In genomic region chr3:194935061-194935460, GRCh38 we compare ENCODE assay signal across 24 cellular contexts.
DNase-seq lines count a peak whose midpoint lies in the region; ATAC-seq and TF ChIP-seq lines count a peak whose summit lies in the region.
"Had no signal": no experiment of that assay in that cellular context is flagged by ENCODE, and none has a peak within 500 bp of the region (broad histone marks: within the 10 kb centered on the region; RNA-seq: fewer than 3 reads in every experiment).

No MANE protein-coding gene starts in this region.

- peaks cover 6 to 15% of the 10 kb centered on the region in 2 experiments for H3K4me1 ChIP-seq in trophoblast cell (ENCODE audit: control insufficient read depth in 1 of 2, insufficient read depth in 2 of 2, low read length in 2 of 2)

- H3K4me3 Mint-ChIP-seq in CD14-positive monocyte = peak overlapping the region in 1 of 2 donors; percentile 31
- H3K4me3 Mint-ChIP-seq: activated CD4-positive, alpha-beta memory T cell treated with anti-CD3 and anti-CD28 coated beads, Interleukin-2, amount 10 ng/mL, durations not matched to agents 7 days and 5 days; activated naive CD8-positive, alpha-beta T cell treated with anti-CD3 and anti-CD28 coated beads for 36 hours; natural killer cell treated with Interleukin-12 subunit alpha and Interleukin-12 subunit beta and Interleukin-15 and Interleukin-18, amount 100 ng/mL, for 72 hours had no signal

- H3K79me2 ChIP-seq in trophoblast cell (ENCODE audit: control insufficient read depth, insufficient read depth, low read length, poor library complexity) = no peaks in the 10 kb centered on the region

- peaks cover 6% of the 10 kb centered on the region for H3K9me3 ChIP-seq in trophoblast cell (ENCODE audit: insufficient read depth, low read depth, low read length)
- H3K9me3 ChIP-seq: ascending aorta, spleen, transverse colon had no signal

- H2BK5ac ChIP-seq in trophoblast cell (ENCODE audit: low read depth, low read length, poor library complexity) = no peak overlapping the region

- H2AFZ ChIP-seq in trophoblast cell (ENCODE audit: insufficient read depth, low read length, poor library complexity) = no peak overlapping the region

- H3K27ac Mint-ChIP-seq in CD14-positive monocyte = peak overlapping the region in 6 of 7 donors; percentile 4 to 84 (median 68)
- H3K27ac Mint-ChIP-seq: activated CD4-positive, alpha-beta memory T cell treated with anti-CD3 and anti-CD28 coated beads, Interleukin-2, amount 10 ng/mL, durations not matched to agents 7 days and 5 days; activated naive CD8-positive, alpha-beta T cell treated with anti-CD3 and anti-CD28 coated beads for 36 hours; natural killer cell treated with Interleukin-12 subunit alpha and Interleukin-12 subunit beta and Interleukin-15 and Interleukin-18, amount 100 ng/mL, for 72 hours had no signal

- no peak overlapping the region for H2BK12ac ChIP-seq in trophoblast cell (ENCODE audit: low read length)

- H3K36me3 ChIP-seq in trophoblast cell (ENCODE audit: control insufficient read depth in 1 of 2, insufficient read depth in 2 of 2, low read length in 2 of 2) = no peaks in the 10 kb centered on the region
- H3K36me3 ChIP-seq: ascending aorta, spleen, transverse colon had no signal

- intact Hi-C loops in CD14-positive monocyte (cut with micrococcal nuclease) = loop anchor here in 1 of 2 donors (10.0 kb wide), 1 partner anchor 50 kb away; no protein-coding TSS in a partner anchor

- no peak overlapping the region for H4K8ac ChIP-seq in trophoblast cell (ENCODE audit: low read depth, low read length)

- no peak overlapping the region for H3K4me2 ChIP-seq in trophoblast cell (ENCODE audit: low read length)

- H4K12ac ChIP-seq in trophoblast cell (ENCODE audit: low read depth, low read length) = no peak overlapping the region

- H3K4ac ChIP-seq in trophoblast cell (ENCODE audit: low read depth, low read length) = no peak overlapping the region

- H3K36me3 Mint-ChIP-seq in CD14-positive monocyte = peaks cover 0 to 3% of the 10 kb centered on the region in 2 donors
- H3K36me3 Mint-ChIP-seq: activated naive CD8-positive, alpha-beta T cell treated with anti-CD3 and anti-CD28 coated beads for 36 hours; natural killer cell treated with Interleukin-12 subunit alpha and Interleukin-12 subunit beta and Interleukin-15 and Interleukin-18, amount 100 ng/mL, for 72 hours had no signal

- no peak overlapping the region for H3K23ac ChIP-seq in trophoblast cell (ENCODE audit: low read length)

- no peaks in the 10 kb centered on the region for H3K27me3 ChIP-seq in trophoblast cell (ENCODE audit: insufficient read depth, low read length)
- H3K27me3 ChIP-seq: ascending aorta, spleen, transverse colon had no signal

- H3K27ac ChIP-seq in trophoblast cell (ENCODE audit: low read depth, low read length) = no peak overlapping the region
- H3K27ac ChIP-seq: ascending aorta, transverse colon had no signal

- ATAC-seq in GM19035 (IDR thresholded peaks at IDR 0.05; ENCODE audit: unreplicated experiment) (no peak), GM18861 (IDR thresholded peaks at IDR 0.05; ENCODE audit: unreplicated experiment) (no peak)
- ATAC-seq: GM12878; natural killer cell treated with Interleukin-12 subunit alpha and Interleukin-12 subunit beta and Interleukin-15 and Interleukin-18, amount 100 ng/mL, for 72 hours; right cardiac atrium had no signal

- H2BK120ac ChIP-seq in trophoblast cell (ENCODE audit: insufficient read depth, low read length, poor library complexity) = no peak overlapping the region

- H3K18ac ChIP-seq in trophoblast cell (ENCODE audit: low read length) = no peak overlapping the region

- H2AK5ac ChIP-seq in trophoblast cell (ENCODE audit: low read length) = no peak overlapping the region

- H3K9ac ChIP-seq in trophoblast cell (ENCODE audit: low read length) = no peak overlapping the region

- H3K4me1 Mint-ChIP-seq in CD14-positive monocyte = peaks cover 49% of the 10 kb centered on the region
- H3K4me1 Mint-ChIP-seq: activated CD4-positive, alpha-beta memory T cell treated with anti-CD3 and anti-CD28 coated beads, Interleukin-2, amount 10 ng/mL, durations not matched to agents 7 days and 5 days; activated naive CD8-positive, alpha-beta T cell treated with anti-CD3 and anti-CD28 coated beads for 36 hours had no signal

- no peak overlapping the region for H4K91ac ChIP-seq in trophoblast cell (ENCODE audit: low read depth, low read length)

- H3K79me1 ChIP-seq in trophoblast cell (ENCODE audit: low read length) = peaks cover 6% of the 10 kb centered on the region

- no peak for TF ChIP-seq CTCF in CD14-positive monocyte (IDR thresholded peaks at IDR 0.05)
- TF ChIP-seq CTCF in LNCaP clone FGC (IDR thresholded peaks at IDR 0.05; ENCODE audit: control insufficient read depth, extremely low read depth, insufficient read depth) = no peak

- peaks cover 0 to 2% (median 0%) of the 10 kb centered on the region in 3 donors for H3K27me3 Mint-ChIP-seq in CD14-positive monocyte (ENCODE audit: low read depth in 3 of 3)
- H3K27me3 Mint-ChIP-seq: activated CD4-positive, alpha-beta memory T cell treated with anti-CD3 and anti-CD28 coated beads, Interleukin-2, amount 10 ng/mL, durations not matched to agents 7 days and 5 days; activated naive CD8-positive, alpha-beta T cell treated with anti-CD3 and anti-CD28 coated beads for 36 hours had no signal

- H3K14ac ChIP-seq in trophoblast cell (ENCODE audit: low read length) = no peak overlapping the region

- H3K9me3 Mint-ChIP-seq in CD14-positive monocyte = peaks cover 0 to 5% (median 2%) of the 10 kb centered on the region in 7 donors
- H3K9me3 Mint-ChIP-seq: activated CD4-positive, alpha-beta memory T cell treated with anti-CD3 and anti-CD28 coated beads, Interleukin-2, amount 10 ng/mL, durations not matched to agents 7 days and 5 days; activated naive CD8-positive, alpha-beta T cell treated with anti-CD3 and anti-CD28 coated beads for 36 hours; natural killer cell treated with Interleukin-12 subunit alpha and Interleukin-12 subunit beta and Interleukin-15 and Interleukin-18, amount 100 ng/mL, for 72 hours had no signal

- peak; percentile 67 for DNase-seq in CD14-positive monocyte (ENCODE audit: low spot score)
- peak; percentile 70 for DNase-seq in LNCaP clone FGC (ENCODE audit: low read depth)
- DNase-seq in ecto neural progenitor cell (ENCODE audit: low spot score) = peak; percentile 36
- DNase-seq in trophoblast cell = peak; percentile 63 to 69
- DNase-seq in EL = no peak
- DNase-seq: activated CD4-positive, alpha-beta memory T cell treated with anti-CD3 and anti-CD28 coated beads, Interleukin-2, amount 10 ng/mL, durations not matched to agents 7 days and 5 days; activated CD4-positive, alpha-beta T cell treated with anti-CD3 and anti-CD28 coated beads for 1 hour; activated effector memory CD4-positive, alpha-beta T cell treated with Interleukin-2 at 50 U/mL for 16 hours; activated naive CD8-positive, alpha-beta T cell treated with anti-CD3 and anti-CD28 coated beads for 36 hours; central memory CD4-positive, alpha-beta T cell; dermis blood vessel endothelial cell; NCI-H1417 treated with DMSO at 0.1 percent for 48 hours; NCI-H2081; NCI-H2227 treated with DMSO at 0.1 percent for 48 hours; NCI-H526 treated with DMSO at 0.1 percent for 48 hours; spleen; stimulated activated CD4-positive, alpha-beta T cell treated with anti-CD3 and anti-CD28 coated beads, Interleukin-4, amount 100 ng/mL, for 1 hour; transverse colon had no signal

- H3K4me3 ChIP-seq in LNCaP clone FGC (ENCODE audit: low read depth, low read length) (no peak overlapping the region), trophoblast cell (ENCODE audit: low read depth, low read length) (no peak overlapping the region)
- H3K4me3 ChIP-seq: ascending aorta, GM12878, spleen, transverse colon had no signal

- WGBS in trophoblast cell (ENCODE audit: extremely low coverage, insufficient coverage, insufficient read length) = no CpG with 5 or more reads among the region's 4 CpGs
